In genomic region chr13:40672310-40673060, GRCh38 we compare ENCODE assay signal across 1 cellular context.
A peak's percentile ranks its signal among the peaks of the same experiment; 100 is the strongest.
TF ChIP-seq lines count a peak whose summit lies in the region.

No MANE protein-coding gene starts in this region.

TF ChIP-seq in K562, 482 proteins besides CTCF, POLR2A, EP300 and RAD21 (continued from another document and continues in another):
- TF ChIP-seq SNRNP70 (optimal IDR thresholded peaks at IDR 0.05; ENCODE audit: low read depth, low read length) (no peak), TEAD2 (tag; IDR thresholded peaks at IDR 0.05) (no peak), MTA3 (IDR thresholded peaks at IDR 0.05; ENCODE audit: borderline replicate concordance) (no peak), SUPT5H (IDR thresholded peaks at IDR 0.05) (no peak), ZNF232 (CRISPR knock-in tag; IDR thresholded peaks at IDR 0.05) (no peak), CBX3 (IDR thresholded peaks at IDR 0.05; ENCODE audit: borderline replicate concordance in 1 of 2, low read length in 2 of 2) (no peak), NONO (IDR thresholded peaks at IDR 0.05; ENCODE audit: low read depth in 2 of 2, low read length in 1 of 2) (no peak), ZNF175 (CRISPR knock-in tag; IDR thresholded peaks at IDR 0.05; ENCODE audit: low read depth) (no peak), ATF7 (IDR thresholded peaks at IDR 0.05) (no peak), ZNF436 (CRISPR knock-in tag; IDR thresholded peaks at IDR 0.05) (no peak), KLF1 (tag; IDR thresholded peaks at IDR 0.05) (no peak), XRCC3 (IDR thresholded peaks at IDR 0.05) (no peak), ATF2 (CRISPR knock-in tag; IDR thresholded peaks at IDR 0.05) (no peak), ZNF511 (CRISPR knock-in tag; IDR thresholded peaks at IDR 0.05) (no peak), TCF15 (CRISPR knock-in tag; IDR thresholded peaks at IDR 0.05) (no peak), ZNF79 (CRISPR knock-in tag; IDR thresholded peaks at IDR 0.05; ENCODE audit: low read depth) (no peak), DPF2 (IDR thresholded peaks at IDR 0.05) (peak; percentile 90), E2F8 (IDR thresholded peaks at IDR 0.05; ENCODE audit: low read depth, partially characterized antibody) (no peak), HBP1 (CRISPR knock-in tag; IDR thresholded peaks at IDR 0.05) (no peak), MAZ (CRISPR knock-in tag; conservative IDR thresholded peaks at IDR 0.05 in 1 of 2, IDR thresholded peaks at IDR 0.05 in 1 of 2) (no peak), HDAC1 (IDR thresholded peaks at IDR 0.05) (peak in 1 of 2 experiments; percentile 24; a peak in 1 of 4 replicates), KLF10 (CRISPR knock-in tag; IDR thresholded peaks at IDR 0.05) (no peak), HES1 (IDR thresholded peaks at IDR 0.05; ENCODE audit: low read depth) (no peak), MCM5 (IDR thresholded peaks at IDR 0.05; ENCODE audit: low read depth) (no peak), L3MBTL2 (IDR thresholded peaks at IDR 0.05) (no peak), ETV6 (IDR thresholded peaks at IDR 0.05; ENCODE audit: borderline replicate concordance in 1 of 2, low read depth in 2 of 2, low read length in 1 of 2) (no peak), ETV6 (CRISPR knock-in tag; IDR thresholded peaks at IDR 0.05; ENCODE audit: borderline replicate concordance) (no peak), ETS2 (tag; IDR thresholded peaks at IDR 0.05; ENCODE audit: borderline replicate concordance, poor library complexity, severe bottlenecking) (no peak), SNIP1 (IDR thresholded peaks at IDR 0.05; ENCODE audit: low read depth) (no peak), ZNF253 (CRISPR knock-in tag; conservative IDR thresholded peaks at IDR 0.05) (no peak), MAFK (IDR thresholded peaks at IDR 0.05; ENCODE audit: low read length) (peak; percentile 58; the same call in 1 of the 2 replicates), ZEB2 (IDR thresholded peaks at IDR 0.05) (peak; percentile 51; the same call in 1 of the 2 replicates), MLLT1 (IDR thresholded peaks at IDR 0.05) (no peak)
- TF ChIP-seq, protein P1, sequence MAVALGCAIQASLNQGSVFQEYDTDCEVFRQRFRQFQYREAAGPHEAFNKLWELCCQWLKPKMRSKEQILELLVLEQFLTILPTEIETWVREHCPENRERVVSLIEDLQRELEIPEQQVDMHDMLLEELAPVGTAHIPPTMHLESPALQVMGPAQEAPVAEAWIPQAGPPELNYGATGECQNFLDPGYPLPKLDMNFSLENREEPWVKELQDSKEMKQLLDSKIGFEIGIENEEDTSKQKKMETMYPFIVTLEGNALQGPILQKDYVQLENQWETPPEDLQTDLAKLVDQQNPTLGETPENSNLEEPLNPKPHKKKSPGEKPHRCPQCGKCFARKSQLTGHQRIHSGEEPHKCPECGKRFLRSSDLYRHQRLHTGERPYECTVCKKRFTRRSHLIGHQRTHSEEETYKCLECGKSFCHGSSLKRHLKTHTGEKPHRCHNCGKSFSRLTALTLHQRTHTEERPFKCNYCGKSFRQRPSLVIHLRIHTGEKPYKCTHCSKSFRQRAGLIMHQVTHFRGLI (CRISPR knock-in tag; IDR thresholded peaks at IDR 0.05) = no peak
- TF ChIP-seq, protein P2, sequence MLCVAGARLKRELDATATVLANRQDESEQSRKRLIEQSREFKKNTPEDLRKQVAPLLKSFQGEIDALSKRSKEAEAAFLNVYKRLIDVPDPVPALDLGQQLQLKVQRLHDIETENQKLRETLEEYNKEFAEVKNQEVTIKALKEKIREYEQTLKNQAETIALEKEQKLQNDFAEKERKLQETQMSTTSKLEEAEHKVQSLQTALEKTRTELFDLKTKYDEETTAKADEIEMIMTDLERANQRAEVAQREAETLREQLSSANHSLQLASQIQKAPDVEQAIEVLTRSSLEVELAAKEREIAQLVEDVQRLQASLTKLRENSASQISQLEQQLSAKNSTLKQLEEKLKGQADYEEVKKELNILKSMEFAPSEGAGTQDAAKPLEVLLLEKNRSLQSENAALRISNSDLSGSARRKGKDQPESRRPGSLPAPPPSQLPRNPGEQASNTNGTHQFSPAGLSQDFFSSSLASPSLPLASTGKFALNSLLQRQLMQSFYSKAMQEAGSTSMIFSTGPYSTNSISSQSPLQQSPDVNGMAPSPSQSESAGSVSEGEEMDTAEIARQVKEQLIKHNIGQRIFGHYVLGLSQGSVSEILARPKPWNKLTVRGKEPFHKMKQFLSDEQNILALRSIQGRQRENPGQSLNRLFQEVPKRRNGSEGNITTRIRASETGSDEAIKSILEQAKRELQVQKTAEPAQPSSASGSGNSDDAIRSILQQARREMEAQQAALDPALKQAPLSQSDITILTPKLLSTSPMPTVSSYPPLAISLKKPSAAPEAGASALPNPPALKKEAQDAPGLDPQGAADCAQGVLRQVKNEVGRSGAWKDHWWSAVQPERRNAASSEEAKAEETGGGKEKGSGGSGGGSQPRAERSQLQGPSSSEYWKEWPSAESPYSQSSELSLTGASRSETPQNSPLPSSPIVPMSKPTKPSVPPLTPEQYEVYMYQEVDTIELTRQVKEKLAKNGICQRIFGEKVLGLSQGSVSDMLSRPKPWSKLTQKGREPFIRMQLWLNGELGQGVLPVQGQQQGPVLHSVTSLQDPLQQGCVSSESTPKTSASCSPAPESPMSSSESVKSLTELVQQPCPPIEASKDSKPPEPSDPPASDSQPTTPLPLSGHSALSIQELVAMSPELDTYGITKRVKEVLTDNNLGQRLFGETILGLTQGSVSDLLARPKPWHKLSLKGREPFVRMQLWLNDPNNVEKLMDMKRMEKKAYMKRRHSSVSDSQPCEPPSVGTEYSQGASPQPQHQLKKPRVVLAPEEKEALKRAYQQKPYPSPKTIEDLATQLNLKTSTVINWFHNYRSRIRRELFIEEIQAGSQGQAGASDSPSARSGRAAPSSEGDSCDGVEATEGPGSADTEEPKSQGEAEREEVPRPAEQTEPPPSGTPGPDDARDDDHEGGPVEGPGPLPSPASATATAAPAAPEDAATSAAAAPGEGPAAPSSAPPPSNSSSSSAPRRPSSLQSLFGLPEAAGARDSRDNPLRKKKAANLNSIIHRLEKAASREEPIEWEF (CRISPR knock-in tag; IDR thresholded peaks at IDR 0.05) = no peak
- TF ChIP-seq, protein P3, sequence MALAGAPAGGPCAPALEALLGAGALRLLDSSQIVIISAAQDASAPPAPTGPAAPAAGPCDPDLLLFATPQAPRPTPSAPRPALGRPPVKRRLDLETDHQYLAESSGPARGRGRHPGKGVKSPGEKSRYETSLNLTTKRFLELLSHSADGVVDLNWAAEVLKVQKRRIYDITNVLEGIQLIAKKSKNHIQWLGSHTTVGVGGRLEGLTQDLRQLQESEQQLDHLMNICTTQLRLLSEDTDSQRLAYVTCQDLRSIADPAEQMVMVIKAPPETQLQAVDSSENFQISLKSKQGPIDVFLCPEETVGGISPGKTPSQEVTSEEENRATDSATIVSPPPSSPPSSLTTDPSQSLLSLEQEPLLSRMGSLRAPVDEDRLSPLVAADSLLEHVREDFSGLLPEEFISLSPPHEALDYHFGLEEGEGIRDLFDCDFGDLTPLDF (CRISPR knock-in tag; IDR thresholded peaks at IDR 0.05) = no peak
- TF ChIP-seq, protein P4, sequence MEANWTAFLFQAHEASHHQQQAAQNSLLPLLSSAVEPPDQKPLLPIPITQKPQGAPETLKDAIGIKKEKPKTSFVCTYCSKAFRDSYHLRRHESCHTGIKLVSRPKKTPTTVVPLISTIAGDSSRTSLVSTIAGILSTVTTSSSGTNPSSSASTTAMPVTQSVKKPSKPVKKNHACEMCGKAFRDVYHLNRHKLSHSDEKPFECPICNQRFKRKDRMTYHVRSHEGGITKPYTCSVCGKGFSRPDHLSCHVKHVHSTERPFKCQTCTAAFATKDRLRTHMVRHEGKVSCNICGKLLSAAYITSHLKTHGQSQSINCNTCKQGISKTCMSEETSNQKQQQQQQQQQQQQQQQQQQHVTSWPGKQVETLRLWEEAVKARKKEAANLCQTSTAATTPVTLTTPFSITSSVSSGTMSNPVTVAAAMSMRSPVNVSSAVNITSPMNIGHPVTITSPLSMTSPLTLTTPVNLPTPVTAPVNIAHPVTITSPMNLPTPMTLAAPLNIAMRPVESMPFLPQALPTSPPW (CRISPR knock-in tag; IDR thresholded peaks at IDR 0.05) = no peak; the same call in 1 of the 2 replicates
- TF ChIP-seq, protein P5, sequence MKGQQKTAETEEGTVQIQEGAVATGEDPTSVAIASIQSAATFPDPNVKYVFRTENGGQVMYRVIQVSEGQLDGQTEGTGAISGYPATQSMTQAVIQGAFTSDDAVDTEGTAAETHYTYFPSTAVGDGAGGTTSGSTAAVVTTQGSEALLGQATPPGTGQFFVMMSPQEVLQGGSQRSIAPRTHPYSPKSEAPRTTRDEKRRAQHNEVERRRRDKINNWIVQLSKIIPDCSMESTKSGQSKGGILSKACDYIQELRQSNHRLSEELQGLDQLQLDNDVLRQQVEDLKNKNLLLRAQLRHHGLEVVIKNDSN (CRISPR knock-in tag; IDR thresholded peaks at IDR 0.05) = no peak
- TF ChIP-seq, protein P6, sequence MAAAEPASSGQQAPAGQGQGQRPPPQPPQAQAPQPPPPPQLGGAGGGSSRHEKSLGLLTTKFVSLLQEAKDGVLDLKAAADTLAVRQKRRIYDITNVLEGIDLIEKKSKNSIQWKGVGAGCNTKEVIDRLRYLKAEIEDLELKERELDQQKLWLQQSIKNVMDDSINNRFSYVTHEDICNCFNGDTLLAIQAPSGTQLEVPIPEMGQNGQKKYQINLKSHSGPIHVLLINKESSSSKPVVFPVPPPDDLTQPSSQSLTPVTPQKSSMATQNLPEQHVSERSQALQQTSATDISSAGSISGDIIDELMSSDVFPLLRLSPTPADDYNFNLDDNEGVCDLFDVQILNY (CRISPR knock-in tag; IDR thresholded peaks at IDR 0.05) = no peak
- TF ChIP-seq, protein P7, sequence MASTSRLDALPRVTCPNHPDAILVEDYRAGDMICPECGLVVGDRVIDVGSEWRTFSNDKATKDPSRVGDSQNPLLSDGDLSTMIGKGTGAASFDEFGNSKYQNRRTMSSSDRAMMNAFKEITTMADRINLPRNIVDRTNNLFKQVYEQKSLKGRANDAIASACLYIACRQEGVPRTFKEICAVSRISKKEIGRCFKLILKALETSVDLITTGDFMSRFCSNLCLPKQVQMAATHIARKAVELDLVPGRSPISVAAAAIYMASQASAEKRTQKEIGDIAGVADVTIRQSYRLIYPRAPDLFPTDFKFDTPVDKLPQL (IDR thresholded peaks at IDR 0.05; ENCODE audit: extremely low read depth, insufficient read length) = no peak
